In the genomic region with DNA sequence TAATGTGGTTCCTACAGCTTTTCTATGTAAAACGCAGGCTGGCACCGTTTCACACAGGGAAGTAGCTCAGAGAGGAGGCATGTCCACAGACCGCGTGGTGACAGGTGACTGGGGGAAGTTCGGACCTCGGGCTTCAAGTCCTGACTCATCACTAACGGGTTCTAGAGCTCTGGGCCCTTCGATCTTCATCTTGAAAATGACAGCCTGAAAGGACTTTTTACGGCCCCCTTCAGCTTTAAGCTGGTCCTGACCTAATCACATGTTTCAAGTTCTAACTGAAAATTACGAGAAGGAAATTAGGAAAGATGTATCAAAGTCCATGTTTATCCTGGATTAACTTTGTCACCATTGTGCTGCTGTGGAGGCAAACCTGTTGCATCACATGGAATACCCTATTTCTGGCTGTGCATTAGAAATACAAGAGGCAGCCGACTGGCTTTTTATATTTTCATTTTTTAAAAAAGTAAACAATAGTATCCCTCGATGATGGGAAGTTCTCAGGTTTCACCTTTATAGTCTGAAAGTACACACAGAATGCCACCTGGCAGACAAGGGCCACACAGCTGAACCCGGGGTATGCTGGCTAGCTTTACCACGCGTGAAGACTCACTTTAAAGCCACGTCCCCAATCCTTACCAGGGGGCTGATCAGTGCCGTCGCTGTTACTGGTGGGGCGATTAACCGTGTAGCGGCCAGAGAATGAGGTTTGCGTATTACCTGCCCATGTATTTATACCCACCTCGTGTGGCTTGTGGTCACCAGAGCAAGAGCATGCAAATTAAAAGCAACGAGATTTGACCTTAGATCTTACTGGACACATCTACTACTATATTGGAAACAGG, we compare ENCODE assay signal across 8 cellular contexts. TPM values are rescaled to one million over a fixed set of nuclear protein-coding genes. Genes with fewer than 3 reads are reported as not detected.
DNase-seq lines count a peak whose midpoint lies in the region; ATAC-seq, FAIRE-seq and TF ChIP-seq lines count a peak whose summit lies in the region.

No MANE protein-coding gene starts in this region.

- H3K9me3 ChIP-seq in K562 (replicated peaks; ENCODE audit: control insufficient read depth, insufficient read depth, low read depth, low read length): no peaks in the 10 kb centered on the region
- no peaks in the 10 kb centered on the region for H3K9me3 ChIP-seq in kidney (ENCODE audit: control insufficient read depth in 1 of 2, low read length in 2 of 2)

- peaks cover 97% of the 10 kb centered on the region for H3K79me2 ChIP-seq in K562 (ENCODE audit: control insufficient read depth, insufficient read depth, low read length)

- CTCF ChIA-PET in K562 (lab: Yijun Ruan, JAX; ENCODE audit: low intra/inter-chr PET ratio): no interaction called here

- H2AFZ ChIP-seq in K562 (ENCODE audit: low read depth, low read length): no peak overlapping the region

- H3K4me3 Mint-ChIP-seq in CD14-positive monocyte: peak overlapping the region; percentile 95 to 96

- TSS peak; percentile 46 for BruUV-seq in K562 (replicated peaks; lab: Mats Ljungman, UMichigan)

- POLR2A ChIA-PET in K562 (lab: Yijun Ruan, JAX): interaction anchor here (0.6 to 1.9 kb wide), 18 partner anchors 10 to 640 kb away, joined by 3 to 9 read pairs (median 3); no protein-coding TSS in a partner anchor

- H3K9ac ChIP-seq in K562 (ENCODE audit: insufficient read depth in 1 of 2, low read depth in 2 of 2, low read length in 2 of 2) (peak overlapping the region; percentile 88 to 94), kidney (ENCODE audit: low read length in 2 of 2) (peak overlapping the region; percentile 61 to 92)

- no peaks in the 10 kb centered on the region for H3K9me1 ChIP-seq in K562 (ENCODE audit: control insufficient read depth, insufficient read depth, low read length)

- H3K4me2 ChIP-seq in K562 (ENCODE audit: insufficient read depth, low read length): peak overlapping the region; percentile 96

- H3K4me1 Mint-ChIP-seq in CD14-positive monocyte: peaks cover 49% of the 10 kb centered on the region

- no peak; a peak in 1 of 4 replicates for TF ChIP-seq RAD21 in K562 (CRISPR knock-in tag; conservative IDR thresholded peaks at IDR 0.05 in 1 of 2, IDR thresholded peaks at IDR 0.05 in 1 of 2)

- DNase-seq in CD14-positive monocyte (ENCODE audit: low spot score) (peak; percentile 84), K562 (ENCODE audit: extremely low read depth in 1 of 4, low spot score in 3 of 4) (peak; percentile 47 to 85 (median 62)), kidney (peak; percentile 80), NCI-H2227 treated with DMSO at 0.1 percent for 48 hours (lab: John Stamatoyannopoulos, UW) (no peak)
- peak; percentile 26 to 34 for DNase-seq in stimulated activated CD4-positive, alpha-beta T cell treated with anti-CD3 and anti-CD28 coated beads, Interleukin-2, amount 100 ng/mL, for 24 hours

- H3K27ac ChIP-seq in K562 (ENCODE audit: extremely low read depth, low read depth, low read length) (peak overlapping the region; percentile 89), kidney (ENCODE audit: low read depth in 2 of 2, low read length in 2 of 2) (peak overlapping the region; percentile 88 to 94)

- ATAC-seq in GM18909 (IDR thresholded peaks at IDR 0.05; ENCODE audit: poor library complexity, unreplicated experiment): peak; percentile 33
- ATAC-seq in HG03103 (IDR thresholded peaks at IDR 0.05; ENCODE audit: low read depth, unreplicated experiment): peak; percentile 23
- ATAC-seq in K562: peak; percentile 33

- H3K4me1 ChIP-seq in K562 (replicated peaks in 1 of 2; ENCODE audit: control insufficient read depth in 2 of 2, insufficient read depth in 2 of 2, low read length in 2 of 2): peaks cover 16 to 17% of the 10 kb centered on the region in 2 experiments; a peak in 4 of 5 replicates
- peaks cover 4 to 10% of the 10 kb centered on the region in 2 donors for H3K4me1 ChIP-seq in kidney (ENCODE audit: control insufficient read depth in 1 of 2, insufficient read depth in 1 of 2, low read depth in 1 of 2, low read length in 2 of 2)

- H3K27me3 Mint-ChIP-seq in CD14-positive monocyte (ENCODE audit: low read depth in 3 of 3): peaks cover 3 to 8% (median 6%) of the 10 kb centered on the region in 3 donors

- WGBS in K562 (ENCODE audit: insufficient coverage, low coverage, missing lambda C conversion rate): under 1% methylated on average over 24 of the region's 24 CpGs

- peaks cover 19% of the 10 kb centered on the region for H4K20me1 ChIP-seq in K562 (replicated peaks; ENCODE audit: control insufficient read depth, insufficient read depth, low read length)

- in situ Hi-C loops in K562 (cut with MboI): loop anchor here (5.0 kb wide), 1 partner anchor 220 kb away; no protein-coding TSS in a partner anchor

- H3K9me3 Mint-ChIP-seq in CD14-positive monocyte: no peaks in the 10 kb centered on the region

- intact Hi-C loops in CD14-positive monocyte (cut with micrococcal nuclease): loop anchor here (5.0 kb wide), 2 partner anchors 35 to 200 kb away; no protein-coding TSS in a partner anchor
- intact Hi-C loops in K562 (cut with micrococcal nuclease): loop anchor here (2.0 to 5.0 kb wide), 4 partner anchors 35 to 455 kb away; a partner anchor contains a TSS
- intact Hi-C loops in kidney (cut with DNase I): no loop called here

- H3K36me3 Mint-ChIP-seq in CD14-positive monocyte: peaks cover 12 to 13% of the 10 kb centered on the region in 2 donors

- H3K27ac Mint-ChIP-seq in CD14-positive monocyte: peak overlapping the region; percentile 46 to 86 (median 77)

- H3K4me3 ChIP-seq in K562 (peak overlapping the region; percentile 77), kidney (ENCODE audit: low read length in 2 of 2) (peak overlapping the region; percentile 93 to 98)

- H3K36me3 ChIP-seq in K562 (ENCODE audit: control insufficient read depth, insufficient read depth, low read length): peaks cover 46% of the 10 kb centered on the region
- no peaks in the 10 kb centered on the region for H3K36me3 ChIP-seq in kidney (ENCODE audit: control insufficient read depth in 1 of 2, insufficient read depth in 2 of 2, low read length in 2 of 2)

- 0 out of 2 replicates have a peak, but pooled peaks have one; percentile 32 for TF ChIP-seq POLR2A in K562 (conservative IDR thresholded peaks at IDR 0.05)

- FAIRE-seq in K562 (lab: Jason Lieb, UNC): peak; percentile 84
- no peak for FAIRE-seq in kidney (lab: Jason Lieb, UNC)

- TF ChIP-seq EP300 in K562 (IDR thresholded peaks at IDR 0.05; ENCODE audit: low read length): peak; percentile 47; the same call in 1 of the 2 replicates

- no peak for TF ChIP-seq CTCF in CD14-positive monocyte (IDR thresholded peaks at IDR 0.05)
- no peak for TF ChIP-seq CTCF in K562 (IDR thresholded peaks at IDR 0.05 in 2 of 3, conservative IDR thresholded peaks at IDR 0.05 in 1 of 3; ENCODE audit: insufficient read depth in 2 of 3, low read depth in 1 of 3, low read length in 3 of 3)
- no peak for TF ChIP-seq CTCF in kidney (IDR thresholded peaks at IDR 0.05; ENCODE audit: borderline replicate concordance, extremely low read depth, insufficient read depth)

- no peaks in the 10 kb centered on the region for H3K27me3 ChIP-seq in K562 (ENCODE audit: control insufficient read depth in 2 of 2, insufficient read depth in 2 of 2, low read length in 2 of 2)

TF ChIP-seq in PFSK-1, 5 proteins besides CTCF, POLR2A, EP300 and RAD21:
- TF ChIP-seq SIN3A (IDR thresholded peaks at IDR 0.05; ENCODE audit: borderline replicate concordance, insufficient read depth, low read length) (peak; percentile 61; the same call in 1 of the 2 replicates), POLR2AphosphoS5 (IDR thresholded peaks at IDR 0.05; ENCODE audit: low read depth, low read length) (no peak)

TF ChIP-seq in K562, 482 proteins besides CTCF, POLR2A, EP300 and RAD21 (continues in another document):
- peak; percentile 94 for TF ChIP-seq ZNF316 (IDR thresholded peaks at IDR 0.05)
- TF ChIP-seq, protein P1, sequence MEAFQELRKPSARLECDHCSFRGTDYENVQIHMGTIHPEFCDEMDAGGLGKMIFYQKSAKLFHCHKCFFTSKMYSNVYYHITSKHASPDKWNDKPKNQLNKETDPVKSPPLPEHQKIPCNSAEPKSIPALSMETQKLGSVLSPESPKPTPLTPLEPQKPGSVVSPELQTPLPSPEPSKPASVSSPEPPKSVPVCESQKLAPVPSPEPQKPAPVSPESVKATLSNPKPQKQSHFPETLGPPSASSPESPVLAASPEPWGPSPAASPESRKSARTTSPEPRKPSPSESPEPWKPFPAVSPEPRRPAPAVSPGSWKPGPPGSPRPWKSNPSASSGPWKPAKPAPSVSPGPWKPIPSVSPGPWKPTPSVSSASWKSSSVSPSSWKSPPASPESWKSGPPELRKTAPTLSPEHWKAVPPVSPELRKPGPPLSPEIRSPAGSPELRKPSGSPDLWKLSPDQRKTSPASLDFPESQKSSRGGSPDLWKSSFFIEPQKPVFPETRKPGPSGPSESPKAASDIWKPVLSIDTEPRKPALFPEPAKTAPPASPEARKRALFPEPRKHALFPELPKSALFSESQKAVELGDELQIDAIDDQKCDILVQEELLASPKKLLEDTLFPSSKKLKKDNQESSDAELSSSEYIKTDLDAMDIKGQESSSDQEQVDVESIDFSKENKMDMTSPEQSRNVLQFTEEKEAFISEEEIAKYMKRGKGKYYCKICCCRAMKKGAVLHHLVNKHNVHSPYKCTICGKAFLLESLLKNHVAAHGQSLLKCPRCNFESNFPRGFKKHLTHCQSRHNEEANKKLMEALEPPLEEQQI (IDR thresholded peaks at IDR 0.05): 0 out of 2 replicates have a peak, but pooled peaks have one; percentile 22

RNA-seq across cellular contexts. Expression of a gene that starts 1.9 kb away (rescaled TPM):
- 10 to 100 TPM; 16.1 to 20.4 TPM for polyA plus RNA-seq in CD14-positive monocyte
- polyA plus RNA-seq in PFSK-1 (2012; ENCODE audit: insufficient read length, low read depth): 29.8 TPM
- 34.5 and 78.1 TPM in 2 replicates for total RNA-seq in K562 (2011; cell fraction: chromatin; rRNA removed; ENCODE audit: low replicate concordance)
- 44.4 and 48.3 TPM in 2 replicates for total RNA-seq in K562 (2011; cell fraction: nucleolus; rRNA removed)
- total RNA-seq in K562 (2011; cell fraction: nucleoplasm; rRNA removed): 69.6 and 93.7 TPM in 2 replicates
- 74.9 and 77.6 TPM in 2 replicates for total RNA-seq in K562 (2014; rRNA removed)
- 68.7 and 75.4 TPM in 2 replicates for total RNA-seq in K562 (2014; rRNA removed; fragmentation: Illumina TruSeq; extraction: Trizol)
- 51.1 and 55.2 TPM in 2 replicates for total RNA-seq in K562 (2015; rRNA removed; fragmentation: Illumina TruSeq; extraction: Trizol)
- total RNA-seq in K562 (2021): 75.0 and 78.4 TPM in 2 replicates
- polyA plus RNA-seq in K562 (2011; rRNA removed): 33.3 and 59.7 TPM in 2 replicates
- 15.3 and 17.2 TPM in 2 replicates for polyA plus RNA-seq in K562 (2011; cell fraction: cytosol; rRNA removed)
- polyA plus RNA-seq in K562 (2011; cell fraction: nucleus; rRNA removed): 12.3 and 13.9 TPM in 2 replicates
- polyA plus RNA-seq in K562 (2012): 44.4 and 59.0 TPM in 2 replicates
- polyA plus RNA-seq in K562 (2014; fragmentation: Illumina TruSeq; extraction: Trizol): 50.5 and 62.6 TPM in 2 replicates
- polyA plus RNA-seq in K562 (2014; fragmentation: Nextera tagmentation; extraction: Ambion mirVana): 10 to 100 TPM; 24.5 to 27.7 TPM
- polyA plus RNA-seq in K562 (2014; rRNA removed): 47.5 and 48.7 TPM in 2 replicates
- polyA minus RNA-seq in K562 (2011; rRNA and poly(A)+ RNA removed): 39.6 and 50.2 TPM in 2 replicates
- polyA minus RNA-seq in K562 (2011; cell fraction: cytosol; rRNA and poly(A)+ RNA removed): 22.8 and 28.5 TPM in 2 replicates
- polyA minus RNA-seq in K562 (2011; cell fraction: nucleus; rRNA and poly(A)+ RNA removed): 26.5 and 34.9 TPM in 2 replicates
- total RNA-seq in kidney: 68.5 TPM
- polyA plus RNA-seq in kidney (ENCODE audit: insufficient read depth, low read depth, low replicate concordance): 30.4 TPM
